Comparison of ENCODE assay signal across 11 cellular contexts in the genomic region with DNA sequence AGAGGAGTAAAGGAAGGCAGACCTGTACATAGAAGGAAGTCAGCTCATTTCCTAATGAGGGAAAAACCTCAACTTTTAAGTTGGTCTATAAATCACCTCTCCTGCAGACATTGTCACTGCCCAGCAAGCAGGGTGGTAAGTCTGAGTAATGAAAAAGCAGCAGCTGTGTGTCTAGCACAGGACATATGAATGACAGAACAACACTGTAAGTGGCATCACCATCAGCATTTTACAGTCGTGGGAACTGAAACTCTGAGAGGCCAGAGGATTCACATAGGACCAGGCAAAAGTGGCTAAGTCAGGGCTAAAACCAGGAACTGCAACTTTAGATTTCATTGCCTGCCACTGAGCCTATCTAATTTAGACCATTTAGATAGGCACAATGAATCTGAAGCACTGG.
A peak's percentile ranks its signal among the peaks of the same experiment; 100 is the strongest.
DNase-seq lines count a peak whose midpoint lies in the region; ATAC-seq and TF ChIP-seq lines count a peak whose summit lies in the region.
"Had no signal": no experiment of that assay in that cellular context is flagged by ENCODE, and none has a peak within 500 bp of the region (broad histone marks: within the 10 kb centered on the region; RNA-seq: fewer than 3 reads in every experiment).

No MANE protein-coding gene starts in this region.

- H3K9me3 ChIP-seq in WERI-Rb-1 (ENCODE audit: severe bottlenecking) = no peaks in the 10 kb centered on the region

- BruUV-seq in Calu3 (replicated peaks; lab: Mats Ljungman, UMichigan) = no TSS peak

- no peaks in the 10 kb centered on the region for H3K36me3 Mint-ChIP-seq in Calu3 (ENCODE audit: insufficient read depth, unreplicated experiment)

- H3K9me3 Mint-ChIP-seq in Calu3 (ENCODE audit: low read depth, unreplicated experiment) = peaks cover 9% of the 10 kb centered on the region

- H3K27me3 ChIP-seq in WERI-Rb-1 (ENCODE audit: insufficient read depth, low read depth, severe bottlenecking) = no peaks in the 10 kb centered on the region

- H3K27me3 Mint-ChIP-seq in Calu3 (ENCODE audit: unreplicated experiment) = peaks cover 13% of the 10 kb centered on the region

- no peak overlapping the region for H3K4me3 Mint-ChIP-seq in Calu3 (ENCODE audit: low read depth, unreplicated experiment)

- ATAC-seq in GM18909 (IDR thresholded peaks at IDR 0.05; ENCODE audit: poor library complexity, unreplicated experiment) (peak; percentile 99), GM21737 (IDR thresholded peaks at IDR 0.05; ENCODE audit: unreplicated experiment) (peak; percentile 100), HG03378 (IDR thresholded peaks at IDR 0.05; ENCODE audit: unreplicated experiment) (peak; percentile 96)

- CTCF ChIA-PET in Calu3 (lab: Charles Lee) = no interaction called here

- H3K36me3 ChIP-seq in WERI-Rb-1 = no peaks in the 10 kb centered on the region

- H3K27ac ChIP-seq in WERI-Rb-1 = no peak overlapping the region
- H3K27ac ChIP-seq: VCaP had no signal

- no peak overlapping the region for H3K4me3 ChIP-seq in WERI-Rb-1 (ENCODE audit: low read depth, low read length)

- no peak overlapping the region for H3K27ac Mint-ChIP-seq in Calu3 (ENCODE audit: unreplicated experiment)

- DNase-seq in medulla oblongata (ENCODE audit: extremely low spot score) (peak; percentile 42), head of caudate nucleus (no peak), WERI-Rb-1 (no peak), Calu3 (no peak)
- DNase-seq in activated CD4-positive, alpha-beta T cell treated with anti-CD3 and anti-CD28 coated beads for 1 hour = no peak
- DNase-seq: activated naive CD4-positive, alpha-beta T cell treated with anti-CD3 and anti-CD28 coated beads, Interleukin-2, amount 50 U/mL, for 16 hours; NK-92 treated with Interleukin-12 subunit alpha and Interleukin-12 subunit beta, amount 100 ng/mL, for 24 hours had no signal

- intact Hi-C loops in head of caudate nucleus (cut with DNase I) = no loop called here
- intact Hi-C loops in Calu3 (cut with micrococcal nuclease; ENCODE audit: unreplicated experiment) = no loop called here

- H3K4me1 Mint-ChIP-seq in Calu3 (ENCODE audit: low read depth, unreplicated experiment) = no peaks in the 10 kb centered on the region

- TF ChIP-seq CTCF in WERI-Rb-1 (IDR thresholded peaks at IDR 0.05; ENCODE audit: low read depth, low read length) = no peak
- TF ChIP-seq CTCF in Calu3 (IDR thresholded peaks at IDR 0.05; ENCODE audit: unreplicated experiment) = no peak
